Comparison of ENCODE assay signal across 8 cellular contexts in genomic region chr1:63524166-63524565, GRCh38. TPM values are rescaled to one million over a fixed set of nuclear protein-coding genes. Genes with fewer than 3 reads are reported as not detected.
DNase-seq lines count a peak whose midpoint lies in the region; ATAC-seq and TF ChIP-seq lines count a peak whose summit lies in the region.

No MANE protein-coding gene starts in this region.

- peak overlapping the region; percentile 76 to 77 for H3K9ac ChIP-seq in liver (ENCODE audit: low read depth in 1 of 2, low read length in 2 of 2)

- peak overlapping the region; percentile 88 for H3K27ac ChIP-seq in left ventricle myocardium inferior (replicated peaks)
- peak overlapping the region; percentile 99 for H3K27ac ChIP-seq in angular gyrus (ENCODE audit: low read depth, low read length)
- H3K27ac ChIP-seq in liver (ENCODE audit: low read depth in 1 of 2, low read length in 2 of 2) = peak overlapping the region in 1 of 2 donors; percentile 87
- peak overlapping the region; percentile 93 to 95 for H3K27ac ChIP-seq in uterus

- intact Hi-C loops in left ventricle myocardium inferior (cut with micrococcal nuclease) = no loop called here
- intact Hi-C loops in left ventricle myocardium superior (cut with micrococcal nuclease) = no loop called here
- intact Hi-C loops in uterus (cut with DNase I; ENCODE audit: low total_unique reads) = no loop called here

- WGBS in liver = 59% methylated on average over 4 of the region's 4 CpGs

- peaks cover 9% of the 10 kb centered on the region for H3K36me3 ChIP-seq in left ventricle myocardium inferior
- no peaks in the 10 kb centered on the region for H3K36me3 ChIP-seq in liver (ENCODE audit: control insufficient read depth in 4 of 4, insufficient read depth in 3 of 4, low read depth in 1 of 4, low read length in 3 of 4)
- no peaks in the 10 kb centered on the region for H3K36me3 ChIP-seq in uterus

- TF ChIP-seq RAD21 in liver (IDR thresholded peaks at IDR 0.05) = no peak

- H3K4me3 ChIP-seq in left ventricle myocardium inferior = peak overlapping the region; percentile 70
- H3K4me3 ChIP-seq in liver (ENCODE audit: low read depth in 1 of 3, low read length in 3 of 3) = peak overlapping the region in 2 of 3 donors; percentile 73 to 77
- H3K4me3 ChIP-seq in uterus = peak overlapping the region; percentile 60 to 70

- DNase-seq in left ventricle myocardium inferior = no peak
- no peak for DNase-seq in left ventricle myocardium superior
- DNase-seq in uterus = no peak
- no peak for DNase-seq in kidney glomerular epithelial cell (lab: John Stamatoyannopoulos, UW)
- no peak for DNase-seq in HK-2 (ENCODE audit: unreplicated experiment)

- peaks cover 34% of the 10 kb centered on the region for H3K4me1 ChIP-seq in left ventricle myocardium inferior
- peaks cover 0 to 20% (median 14%) of the 10 kb centered on the region in 4 donors for H3K4me1 ChIP-seq in liver (ENCODE audit: control insufficient read depth in 4 of 4, insufficient read depth in 4 of 4, low read length in 3 of 4)
- H3K4me1 ChIP-seq in uterus = no peaks in the 10 kb centered on the region

- TF ChIP-seq CTCF in left ventricle myocardium inferior (IDR thresholded peaks at IDR 0.05; ENCODE audit: borderline replicate concordance) = no peak
- no peak for TF ChIP-seq CTCF in liver (IDR thresholded peaks at IDR 0.05; ENCODE audit: low read depth, low read length, missing input control)
- no peak for TF ChIP-seq CTCF in uterus (IDR thresholded peaks at IDR 0.05)

- H3K9me3 ChIP-seq in left ventricle myocardium inferior (replicated peaks) (no peaks in the 10 kb centered on the region), liver (ENCODE audit: control insufficient read depth in 4 of 4, low read length in 3 of 4) (no peaks in the 10 kb centered on the region), uterus (no peaks in the 10 kb centered on the region)

- ATAC-seq in left ventricle myocardium superior (no peak), HG02885 (IDR thresholded peaks at IDR 0.05; ENCODE audit: poor library complexity, unreplicated experiment) (no peak)

- TF ChIP-seq POLR2A in uterus (IDR thresholded peaks at IDR 0.05) = no peak

- H3K27me3 ChIP-seq in left ventricle myocardium inferior (ENCODE audit: low read depth) = no peaks in the 10 kb centered on the region
- H3K27me3 ChIP-seq in liver (ENCODE audit: control insufficient read depth in 4 of 4, insufficient read depth in 4 of 4, low read length in 3 of 4) = no peaks in the 10 kb centered on the region
- no peaks in the 10 kb centered on the region for H3K27me3 ChIP-seq in uterus

TF ChIP-seq in liver, 16 proteins besides CTCF, POLR2A, EP300 and RAD21:
- TF ChIP-seq HNF4A (conservative IDR thresholded peaks at IDR 0.05) = no peak
- no peak for TF ChIP-seq YY1 (IDR thresholded peaks at IDR 0.05)
- no peak for TF ChIP-seq FOXA2 (IDR thresholded peaks at IDR 0.05)
- TF ChIP-seq RXRA (IDR thresholded peaks at IDR 0.05) = no peak
- TF ChIP-seq GABPA (IDR thresholded peaks at IDR 0.05 in 1 of 2, conservative IDR thresholded peaks at IDR 0.05 in 1 of 2) = no peak
- no peak for TF ChIP-seq JUND (IDR thresholded peaks at IDR 0.05)
- no peak for TF ChIP-seq TAF1 (conservative IDR thresholded peaks at IDR 0.05)
- no peak for TF ChIP-seq FOXA1 (IDR thresholded peaks at IDR 0.05)
- TF ChIP-seq, protein P1, sequence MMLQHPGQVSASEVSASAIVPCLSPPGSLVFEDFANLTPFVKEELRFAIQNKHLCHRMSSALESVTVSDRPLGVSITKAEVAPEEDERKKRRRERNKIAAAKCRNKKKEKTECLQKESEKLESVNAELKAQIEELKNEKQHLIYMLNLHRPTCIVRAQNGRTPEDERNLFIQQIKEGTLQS (IDR thresholded peaks at IDR 0.05) = no peak
- no peak for TF ChIP-seq HNF4G (IDR thresholded peaks at IDR 0.05)

RNA-seq across cellular contexts. Expression of gene EFCAB7, which starts 0.8 kb away (rescaled TPM):
- total RNA-seq in left ventricle myocardium inferior (8.9 TPM), left ventricle myocardium superior (8.0 TPM), liver (1 to 10 TPM; 2.5 to 2.6 TPM), uterus (10 to 100 TPM in 2 of 4 donors, 1 to 10 TPM in 2; 2.8 to 29.9 (median 10.0) TPM)
- 1 to 10 TPM in 1 of 2 donors, under 1 TPM in 1; 0.70 to 1.3 TPM for polyA plus RNA-seq in liver

RNA-seq across cellular contexts. Expression of gene ITGB3BP, which starts 1.1 kb away (rescaled TPM):
- total RNA-seq in left ventricle myocardium inferior (10.9 TPM), left ventricle myocardium superior (12.0 TPM), liver (10 to 100 TPM in 1 of 2 donors, 1 to 10 TPM in 1; 7.9 to 15.2 TPM), uterus (10 to 100 TPM in 3 of 4 donors, 1 to 10 TPM in 1; 5.4 to 56.8 (median 30.4) TPM)
- polyA plus RNA-seq in liver = 1 to 10 TPM; 5.7 to 7.1 TPM
